Comparison of ENCODE assay signal across 1 cellular context in the genomic region with DNA sequence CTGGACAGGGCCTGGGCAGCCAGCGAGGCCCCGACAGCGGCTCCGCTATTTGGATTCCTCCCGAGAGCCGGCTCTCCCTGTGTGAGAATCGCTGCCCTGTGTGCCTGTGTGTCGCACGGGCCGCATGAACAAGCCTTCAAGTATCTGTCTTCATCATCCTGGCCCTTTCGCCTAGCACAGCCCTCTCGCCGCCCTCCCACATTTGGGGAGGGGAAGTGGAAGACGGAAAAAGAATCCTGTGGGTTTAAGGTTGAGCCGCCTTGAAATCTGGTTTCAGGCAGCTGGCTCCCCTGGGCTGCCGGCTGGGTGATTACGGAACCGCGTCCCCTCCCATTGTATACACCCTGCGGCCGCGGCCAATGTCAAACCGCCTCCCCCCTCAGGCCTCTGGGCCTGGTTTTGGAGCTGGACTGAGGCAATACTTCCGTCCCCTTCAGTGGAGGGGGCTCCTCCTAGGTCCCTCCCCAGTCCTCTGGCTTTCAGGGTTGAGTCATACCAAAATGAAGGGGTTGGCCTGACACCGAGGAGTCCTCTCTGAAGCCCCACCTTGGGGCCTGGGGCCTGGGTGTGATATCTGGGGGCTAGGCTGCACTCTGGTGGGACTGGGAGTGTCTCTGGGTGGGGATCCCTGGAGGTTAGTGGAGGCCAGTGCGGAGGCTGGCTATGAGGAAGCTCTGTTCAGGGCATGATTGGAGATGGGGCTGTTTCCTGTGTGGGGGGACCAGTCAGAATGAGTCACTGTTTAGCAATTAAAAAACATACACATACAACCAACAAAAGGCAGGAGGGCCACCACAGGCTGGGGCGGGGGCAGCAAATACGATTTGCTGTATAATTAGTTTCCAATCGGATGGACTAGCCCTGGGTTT.
TF ChIP-seq lines count a peak whose summit lies in the region.

No MANE protein-coding gene starts in this region.

TF ChIP-seq in K562, 482 proteins besides CTCF, POLR2A, EP300 and RAD21 (continued from another document and continues in another):
- TF ChIP-seq MTA1 (IDR thresholded peaks at IDR 0.05; ENCODE audit: borderline replicate concordance): 0 out of 2 replicates have a peak, but pooled peaks have one; percentile 56
- TF ChIP-seq ZNF436 (CRISPR knock-in tag; IDR thresholded peaks at IDR 0.05): no peak
- 0 out of 2 replicates have a peak, but pooled peaks have one; percentile 20 for TF ChIP-seq MTA3 (IDR thresholded peaks at IDR 0.05; ENCODE audit: borderline replicate concordance)
- TF ChIP-seq ETV6 (IDR thresholded peaks at IDR 0.05; ENCODE audit: borderline replicate concordance in 1 of 2, low read depth in 2 of 2, low read length in 1 of 2): peak in 1 of 2 experiments; percentile 61; a peak in 1 of 4 replicates
- no peak for TF ChIP-seq ETV6 (CRISPR knock-in tag; IDR thresholded peaks at IDR 0.05; ENCODE audit: borderline replicate concordance)
- 0 out of 2 replicates have a peak, but pooled peaks have one; percentile 26 for TF ChIP-seq CC2D1A (IDR thresholded peaks at IDR 0.05)
- TF ChIP-seq XRCC3 (IDR thresholded peaks at IDR 0.05): no peak
- TF ChIP-seq SMARCE1 (IDR thresholded peaks at IDR 0.05): peak; percentile 74
- TF ChIP-seq BRD4 (IDR thresholded peaks at IDR 0.05): peak; percentile 79; the same call in 1 of the 2 replicates
- no peak for TF ChIP-seq HMG20A (CRISPR knock-in tag; conservative IDR thresholded peaks at IDR 0.05)
- no peak for TF ChIP-seq ASH1L (IDR thresholded peaks at IDR 0.05; ENCODE audit: borderline replicate concordance, low read depth, partially characterized antibody)
- peak; percentile 69; the same call in 1 of the 2 replicates for TF ChIP-seq ESRRA (IDR thresholded peaks at IDR 0.05; ENCODE audit: borderline replicate concordance, low read depth)
- TF ChIP-seq NFRKB (IDR thresholded peaks at IDR 0.05; ENCODE audit: low read depth): peak; percentile 83; the same call in 1 of the 2 replicates
- no peak for TF ChIP-seq JUNB (CRISPR knock-in tag; conservative IDR thresholded peaks at IDR 0.05)
- no peak for TF ChIP-seq ZNF217 (CRISPR knock-in tag; IDR thresholded peaks at IDR 0.05)
- TF ChIP-seq ZNF347 (CRISPR knock-in tag; IDR thresholded peaks at IDR 0.05; ENCODE audit: low read depth): no peak
- TF ChIP-seq, protein P1, sequence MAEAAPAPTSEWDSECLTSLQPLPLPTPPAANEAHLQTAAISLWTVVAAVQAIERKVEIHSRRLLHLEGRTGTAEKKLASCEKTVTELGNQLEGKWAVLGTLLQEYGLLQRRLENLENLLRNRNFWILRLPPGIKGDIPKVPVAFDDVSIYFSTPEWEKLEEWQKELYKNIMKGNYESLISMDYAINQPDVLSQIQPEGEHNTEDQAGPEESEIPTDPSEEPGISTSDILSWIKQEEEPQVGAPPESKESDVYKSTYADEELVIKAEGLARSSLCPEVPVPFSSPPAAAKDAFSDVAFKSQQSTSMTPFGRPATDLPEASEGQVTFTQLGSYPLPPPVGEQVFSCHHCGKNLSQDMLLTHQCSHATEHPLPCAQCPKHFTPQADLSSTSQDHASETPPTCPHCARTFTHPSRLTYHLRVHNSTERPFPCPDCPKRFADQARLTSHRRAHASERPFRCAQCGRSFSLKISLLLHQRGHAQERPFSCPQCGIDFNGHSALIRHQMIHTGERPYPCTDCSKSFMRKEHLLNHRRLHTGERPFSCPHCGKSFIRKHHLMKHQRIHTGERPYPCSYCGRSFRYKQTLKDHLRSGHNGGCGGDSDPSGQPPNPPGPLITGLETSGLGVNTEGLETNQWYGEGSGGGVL (CRISPR knock-in tag; IDR thresholded peaks at IDR 0.05): no peak
- TF ChIP-seq CBFB (CRISPR knock-in tag; IDR thresholded peaks at IDR 0.05): no peak
- TF ChIP-seq PRDM10 (IDR thresholded peaks at IDR 0.05; ENCODE audit: partially characterized antibody): peak; percentile 62
- TF ChIP-seq, protein P2, sequence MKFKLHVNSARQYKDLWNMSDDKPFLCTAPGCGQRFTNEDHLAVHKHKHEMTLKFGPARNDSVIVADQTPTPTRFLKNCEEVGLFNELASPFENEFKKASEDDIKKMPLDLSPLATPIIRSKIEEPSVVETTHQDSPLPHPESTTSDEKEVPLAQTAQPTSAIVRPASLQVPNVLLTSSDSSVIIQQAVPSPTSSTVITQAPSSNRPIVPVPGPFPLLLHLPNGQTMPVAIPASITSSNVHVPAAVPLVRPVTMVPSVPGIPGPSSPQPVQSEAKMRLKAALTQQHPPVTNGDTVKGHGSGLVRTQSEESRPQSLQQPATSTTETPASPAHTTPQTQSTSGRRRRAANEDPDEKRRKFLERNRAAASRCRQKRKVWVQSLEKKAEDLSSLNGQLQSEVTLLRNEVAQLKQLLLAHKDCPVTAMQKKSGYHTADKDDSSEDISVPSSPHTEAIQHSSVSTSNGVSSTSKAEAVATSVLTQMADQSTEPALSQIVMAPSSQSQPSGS (CRISPR knock-in tag; IDR thresholded peaks at IDR 0.05): no peak
- 0 out of 2 replicates have a peak, but pooled peaks have one; percentile 30 for TF ChIP-seq NBN (IDR thresholded peaks at IDR 0.05; ENCODE audit: low read depth)
- peak; percentile 59 for TF ChIP-seq EGR1 (conservative IDR thresholded peaks at IDR 0.05)
- TF ChIP-seq UBTF (IDR thresholded peaks at IDR 0.05; ENCODE audit: borderline replicate concordance in 1 of 2, low read depth in 2 of 2, low read length in 2 of 2): peak; percentile 69 to 87; a peak in 1 of 4 replicates
- TF ChIP-seq KDM5B (IDR thresholded peaks at IDR 0.05; ENCODE audit: insufficient replicate concordance, low read depth, low read length): peak; percentile 89
- peak; percentile 76; the same call in 1 of the 2 replicates for TF ChIP-seq GTF2E2 (tag; IDR thresholded peaks at IDR 0.05)
- TF ChIP-seq, protein P3, sequence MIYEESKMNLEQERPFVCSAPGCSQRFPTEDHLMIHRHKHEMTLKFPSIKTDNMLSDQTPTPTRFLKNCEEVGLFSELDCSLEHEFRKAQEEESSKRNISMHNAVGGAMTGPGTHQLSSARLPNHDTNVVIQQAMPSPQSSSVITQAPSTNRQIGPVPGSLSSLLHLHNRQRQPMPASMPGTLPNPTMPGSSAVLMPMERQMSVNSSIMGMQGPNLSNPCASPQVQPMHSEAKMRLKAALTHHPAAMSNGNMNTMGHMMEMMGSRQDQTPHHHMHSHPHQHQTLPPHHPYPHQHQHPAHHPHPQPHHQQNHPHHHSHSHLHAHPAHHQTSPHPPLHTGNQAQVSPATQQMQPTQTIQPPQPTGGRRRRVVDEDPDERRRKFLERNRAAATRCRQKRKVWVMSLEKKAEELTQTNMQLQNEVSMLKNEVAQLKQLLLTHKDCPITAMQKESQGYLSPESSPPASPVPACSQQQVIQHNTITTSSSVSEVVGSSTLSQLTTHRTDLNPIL (CRISPR knock-in tag; IDR thresholded peaks at IDR 0.05): no peak
- no peak for TF ChIP-seq NCOA6 (IDR thresholded peaks at IDR 0.05)
- peak; percentile 77 for TF ChIP-seq ZBTB7A (IDR thresholded peaks at IDR 0.05; ENCODE audit: borderline replicate concordance, control insufficient read depth, low read depth, low read length)
- peak; percentile 54 for TF ChIP-seq POLR2B (IDR thresholded peaks at IDR 0.05; ENCODE audit: low read depth, partially characterized antibody)
- TF ChIP-seq CEBPB (tag; IDR thresholded peaks at IDR 0.05): peak; percentile 87
- no peak for TF ChIP-seq CTCFL (IDR thresholded peaks at IDR 0.05; ENCODE audit: borderline replicate concordance, insufficient read depth, low read depth, low read length, poor library complexity, severe bottlenecking)
- TF ChIP-seq GATAD2A (IDR thresholded peaks at IDR 0.05): peak; percentile 23; the same call in 1 of the 2 replicates
- peak in 1 of 2 experiments; percentile 37; a peak in 1 of 4 replicates for TF ChIP-seq TRIM24 (IDR thresholded peaks at IDR 0.05)
- peak; percentile 49; the same call in 1 of the 2 replicates for TF ChIP-seq SUPT5H (IDR thresholded peaks at IDR 0.05)
- peak in 1 of 2 experiments; percentile 74; a peak in 3 of 4 replicates for TF ChIP-seq MAZ (CRISPR knock-in tag; conservative IDR thresholded peaks at IDR 0.05 in 1 of 2, IDR thresholded peaks at IDR 0.05 in 1 of 2)
- TF ChIP-seq NCOR1 (IDR thresholded peaks at IDR 0.05): peak; percentile 35; the same call in 1 of the 2 replicates
- peak; percentile 61 for TF ChIP-seq POLR2H (tag; IDR thresholded peaks at IDR 0.05; ENCODE audit: low read depth)
- TF ChIP-seq GABPB1 (CRISPR knock-in tag; IDR thresholded peaks at IDR 0.05): peak; percentile 67; the same call in 1 of the 2 replicates
- TF ChIP-seq EP400 (IDR thresholded peaks at IDR 0.05): peak; percentile 65
- no peak for TF ChIP-seq SRSF1 (IDR thresholded peaks at IDR 0.05; ENCODE audit: low read depth, low read length)
- peak; percentile 84 for TF ChIP-seq KLF16 (IDR thresholded peaks at IDR 0.05)
- TF ChIP-seq RBFOX2 (IDR thresholded peaks at IDR 0.05; ENCODE audit: low read depth, low read length): peak; percentile 83
- peak; percentile 39 for TF ChIP-seq TAF1 (IDR thresholded peaks at IDR 0.05; ENCODE audit: control insufficient read depth, extremely low read depth, insufficient read depth, low read length, severe bottlenecking)
- peak; percentile 91 for TF ChIP-seq ZFX (CRISPR knock-in tag; IDR thresholded peaks at IDR 0.05)
- TF ChIP-seq PATZ1 (CRISPR knock-in tag; IDR thresholded peaks at IDR 0.05; ENCODE audit: borderline replicate concordance): no peak
- no peak for TF ChIP-seq PTBP1 (IDR thresholded peaks at IDR 0.05; ENCODE audit: low read depth, low read length)
- no peak for TF ChIP-seq HMG20B (CRISPR knock-in tag; IDR thresholded peaks at IDR 0.05)
